19 cellular contexts compared by ENCODE assay signal in the genomic region with DNA sequence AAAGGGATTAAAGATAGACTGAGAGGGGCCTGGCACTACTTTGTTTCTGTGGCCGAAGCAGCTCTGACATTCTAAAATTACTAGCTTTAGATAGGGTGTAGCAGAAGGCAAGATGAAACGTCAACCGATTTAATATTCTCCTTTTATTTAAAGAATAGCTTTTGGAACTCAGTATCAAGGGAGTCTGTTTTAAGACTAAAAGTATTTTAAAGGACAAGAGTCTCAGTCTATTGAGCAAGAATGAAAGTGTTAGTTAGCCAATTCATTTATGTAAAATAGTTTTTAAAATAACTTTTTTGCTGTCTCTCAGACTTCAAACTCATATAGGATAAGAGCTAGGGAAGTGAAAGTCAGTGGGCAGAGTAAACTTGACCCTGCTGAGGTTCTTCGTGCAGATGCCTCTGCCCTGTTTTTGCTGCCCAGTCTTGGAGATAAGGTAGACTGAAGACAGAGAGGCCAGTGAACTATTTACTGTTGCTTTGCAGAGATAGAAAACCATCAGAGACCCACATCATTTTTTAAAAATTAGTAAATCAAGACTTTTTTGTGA.
"Had no signal": no experiment of that assay in that cellular context is flagged by ENCODE, and none has a peak within 500 bp of the region (broad histone marks: within the 10 kb centered on the region; RNA-seq: fewer than 3 reads in every experiment).

No MANE protein-coding gene starts in this region.

- H3K4me1 Mint-ChIP-seq: activated naive CD4-positive, alpha-beta T cell treated with anti-CD3 and anti-CD28 coated beads, Interleukin-2, amount 50 U/mL, for 24 hours; central memory CD8-positive, alpha-beta T cell had no signal

- H3K36me3 Mint-ChIP-seq: activated naive CD4-positive, alpha-beta T cell treated with anti-CD3 and anti-CD28 coated beads, Interleukin-2, amount 50 U/mL, for 24 hours had no signal

- FAIRE-seq: endometrium, frontal cortex, pancreas had no signal

- H3K27me3 Mint-ChIP-seq: activated naive CD4-positive, alpha-beta T cell treated with anti-CD3 and anti-CD28 coated beads, Interleukin-2, amount 50 U/mL, for 24 hours; central memory CD8-positive, alpha-beta T cell; natural killer cell treated with Interleukin-12 subunit alpha and Interleukin-12 subunit beta and Interleukin-15 and Interleukin-18, amount 100 ng/mL, for 72 hours had no signal

- DNase-seq: activated CD4-positive, alpha-beta T cell treated with anti-CD3 and anti-CD28 coated beads for 1 hour; activated CD8-positive, alpha-beta memory T cell treated with anti-CD3 and anti-CD28 coated beads for 24 hours; activated CD8-positive, alpha-beta memory T cell treated with anti-CD3 and anti-CD28 coated beads, Interleukin-2, amount 50 U/mL, for 48 hours; activated gamma-delta T cell; colonic mucosa; erythroblast; hypothalamus; islet precursor cell; pancreas; right lobe of liver; stimulated activated CD4-positive, alpha-beta T cell treated with anti-CD3 and anti-CD28 coated beads, Interleukin-4, amount 100 ng/mL, for 1 hour; stomach; trophoblast cell; WERI-Rb-1 had no signal

- ATAC-seq: natural killer cell treated with Interleukin-12 subunit alpha and Interleukin-12 subunit beta and Interleukin-15 and Interleukin-18, amount 100 ng/mL, for 72 hours; pancreas; right lobe of liver had no signal

- H3K4me3 Mint-ChIP-seq: activated naive CD4-positive, alpha-beta T cell treated with anti-CD3 and anti-CD28 coated beads, Interleukin-2, amount 50 U/mL, for 24 hours; central memory CD8-positive, alpha-beta T cell; natural killer cell treated with Interleukin-12 subunit alpha and Interleukin-12 subunit beta and Interleukin-15 and Interleukin-18, amount 100 ng/mL, for 72 hours had no signal
